ENCODE assay signal across 9 cellular contexts in genomic region chr17:6070280-6070894, GRCh38. TPM values are rescaled to one million over a fixed set of nuclear protein-coding genes. Genes with fewer than 3 reads are reported as not detected.
DNase-seq lines count a peak whose midpoint lies in the region; ATAC-seq and TF ChIP-seq lines count a peak whose summit lies in the region.
"Had no signal": no experiment of that assay in that cellular context is flagged by ENCODE, and none has a peak within 500 bp of the region (broad histone marks: within the 10 kb centered on the region; RNA-seq: fewer than 3 reads in every experiment).

WSCD1 (plus strand) TSS chr17:6070379; CDS start chr17:6080659, 10,280 bp downstream.

- TF ChIP-seq POLR2A in testis (IDR thresholded peaks at IDR 0.05), result no peak

- TF ChIP-seq CTCF in testis (IDR thresholded peaks at IDR 0.05) (no peak), CD14-positive monocyte (IDR thresholded peaks at IDR 0.05) (no peak)

- no peak within 1 kb of the TSS for H3K4me3 ChIP-seq in CD4-positive, alpha-beta memory T cell (ENCODE audit: low read length in 2 of 2)
- H3K4me3 ChIP-seq in testis, result peak within 1 kb of the TSS; percentile 43 to 49

- intact Hi-C loops in CD4-positive, alpha-beta memory T cell (cut with micrococcal nuclease), result no loop called here
- intact Hi-C loops in testis (cut with DNase I; ENCODE audit: low total_unique reads), result no loop called here
- intact Hi-C loops in CD14-positive monocyte (cut with micrococcal nuclease), result no loop called here

- H3K36me3 ChIP-seq in CD4-positive, alpha-beta memory T cell (ENCODE audit: insufficient read depth, low read length), result no peaks in the 10 kb centered on the region
- no peaks in the 10 kb centered on the region for H3K36me3 ChIP-seq in testis (ENCODE audit: low read depth, missing control alignments)

- peaks cover 35 to 49% of the 10 kb centered on the region in 2 donors for H3K27me3 Mint-ChIP-seq in CD4-positive, alpha-beta memory T cell
- peaks cover 46 to 73% (median 68%) of the 10 kb centered on the region in 3 donors for H3K27me3 Mint-ChIP-seq in CD14-positive monocyte (ENCODE audit: low read depth in 3 of 3)

- POLR2A ChIA-PET in CD4-positive, alpha-beta memory T cell (lab: Charles Lee; ENCODE audit: partially characterized antibody), result no interaction called here

- no peaks in the 10 kb centered on the region for H3K9me3 ChIP-seq in CD4-positive, alpha-beta memory T cell (ENCODE audit: control insufficient read depth in 1 of 2, low read length in 2 of 2)
- H3K9me3 ChIP-seq in testis, result no peaks in the 10 kb centered on the region

- H3K4me3 Mint-ChIP-seq in CD4-positive, alpha-beta memory T cell, result peak within 1 kb of the TSS; percentile 59 to 91 (median 84)
- peak within 1 kb of the TSS in 1 of 2 donors; percentile 92 for H3K4me3 Mint-ChIP-seq in CD14-positive monocyte

- no peak for DNase-seq in CD4-positive, alpha-beta memory T cell
- DNase-seq in LoVo (ENCODE audit: low spot score), result peak; percentile 40
- peak; percentile 56 for DNase-seq in dermis blood vessel endothelial cell
- DNase-seq in medulla oblongata (ENCODE audit: extremely low spot score), result peak; percentile 46
- peak; percentile 37 for DNase-seq in testis
- no peak for DNase-seq in CD14-positive monocyte (ENCODE audit: low spot score)
- DNase-seq in SKM-1 (lab: John Stamatoyannopoulos, UW; ENCODE audit: unreplicated experiment), result no peak

- peaks cover 0 to 2% (median 0%) of the 10 kb centered on the region in 8 donors for H3K9me3 Mint-ChIP-seq in CD4-positive, alpha-beta memory T cell
- peaks cover 0 to 12% (median 5%) of the 10 kb centered on the region in 7 donors for H3K9me3 Mint-ChIP-seq in CD14-positive monocyte

- no peak for ATAC-seq in GM19395 (IDR thresholded peaks at IDR 0.05; ENCODE audit: unreplicated experiment)

- H3K36me3 Mint-ChIP-seq in CD4-positive, alpha-beta memory T cell, result no peaks in the 10 kb centered on the region
- peaks cover 0 to 6% of the 10 kb centered on the region in 2 donors for H3K36me3 Mint-ChIP-seq in CD14-positive monocyte

- CTCF ChIA-PET in CD4-positive, alpha-beta memory T cell (lab: Charles Lee; ENCODE audit: partially characterized antibody), result interaction anchor here (1.1 kb wide), 1 partner anchor 9 kb away, joined by 3 read pairs; no protein-coding TSS in a partner anchor

- peak within 1 kb of the TSS in 1 of 7 donors; percentile 60 for H3K27ac Mint-ChIP-seq in CD4-positive, alpha-beta memory T cell
- no peak within 1 kb of the TSS for H3K27ac Mint-ChIP-seq in CD14-positive monocyte

- H3K4me1 Mint-ChIP-seq in CD4-positive, alpha-beta memory T cell, result peaks cover 11 to 17% (median 13%) of the 10 kb centered on the region in 4 donors
- peaks cover 5% of the 10 kb centered on the region for H3K4me1 Mint-ChIP-seq in CD14-positive monocyte

- H3K27ac ChIP-seq in CD4-positive, alpha-beta memory T cell (ENCODE audit: low read depth, low read length), result no peak within 1 kb of the TSS
- no peak within 1 kb of the TSS for H3K27ac ChIP-seq in testis
- H3K27ac ChIP-seq: HL-60 had no signal

- 0% methylated on average over 14 to 18 of the region's 94 CpGs for WGBS in testis, 2 donors

- peaks cover 17% of the 10 kb centered on the region for H3K27me3 ChIP-seq in CD4-positive, alpha-beta memory T cell (ENCODE audit: insufficient read depth, low read length)
- H3K27me3 ChIP-seq in testis, result no peaks in the 10 kb centered on the region

- H3K4me1 ChIP-seq in CD4-positive, alpha-beta memory T cell (ENCODE audit: insufficient read depth, low read length), result peaks cover 8% of the 10 kb centered on the region
- H3K4me1 ChIP-seq in testis, result no peaks in the 10 kb centered on the region

RNA-seq across cellular contexts. Expression of gene WSCD1, which starts in this region (rescaled TPM):
- total RNA-seq in CD4-positive, alpha-beta memory T cell, result under 1 TPM; 0.29 to 0.47 TPM
- polyA plus RNA-seq in CD4-positive, alpha-beta memory T cell, result not detected
- total RNA-seq in dermis blood vessel endothelial cell, result 43.6 and 49.4 TPM in 2 replicates
- total RNA-seq in testis, result 10 to 100 TPM; 11.6 to 12.9 TPM
- 33.8 TPM for polyA plus RNA-seq in testis (ENCODE audit: insufficient read depth, low read depth, low replicate concordance)
- not detected for polyA plus RNA-seq in CD14-positive monocyte

Comparison
In these comparisons a context has a peak if more than half of its experiments do, and no peak if none do; other contexts are left out.
1. RNA of gene WSCD1 (total RNA-seq): 43.6 to 49.4 TPM in dermis blood vessel endothelial cell and 11.6 to 12.9 TPM in testis; 0.29 to 0.47 TPM in CD4-positive, alpha-beta memory T cell; every median in the first group is over 4 times any median in the second.
2. RNA of gene WSCD1 (polyA plus RNA-seq): 33.8 TPM in testis (single experiment); not detected in CD4-positive, alpha-beta memory T cell and not detected in CD14-positive monocyte; every median in the first group is over 10 times any median in the second.
3. DNase-seq: peak in LoVo (single experiment), dermis blood vessel endothelial cell (single experiment), medulla oblongata (single experiment) and testis (single experiment); none in CD4-positive, alpha-beta memory T cell (0 of 5), CD14-positive monocyte (single experiment) and SKM-1 (single experiment).
4. H3K4me3 ChIP-seq: peak in testis (2 of 2); none in CD4-positive, alpha-beta memory T cell (0 of 2).